ENCODE assay signal across 1 cellular context in the genomic region with DNA sequence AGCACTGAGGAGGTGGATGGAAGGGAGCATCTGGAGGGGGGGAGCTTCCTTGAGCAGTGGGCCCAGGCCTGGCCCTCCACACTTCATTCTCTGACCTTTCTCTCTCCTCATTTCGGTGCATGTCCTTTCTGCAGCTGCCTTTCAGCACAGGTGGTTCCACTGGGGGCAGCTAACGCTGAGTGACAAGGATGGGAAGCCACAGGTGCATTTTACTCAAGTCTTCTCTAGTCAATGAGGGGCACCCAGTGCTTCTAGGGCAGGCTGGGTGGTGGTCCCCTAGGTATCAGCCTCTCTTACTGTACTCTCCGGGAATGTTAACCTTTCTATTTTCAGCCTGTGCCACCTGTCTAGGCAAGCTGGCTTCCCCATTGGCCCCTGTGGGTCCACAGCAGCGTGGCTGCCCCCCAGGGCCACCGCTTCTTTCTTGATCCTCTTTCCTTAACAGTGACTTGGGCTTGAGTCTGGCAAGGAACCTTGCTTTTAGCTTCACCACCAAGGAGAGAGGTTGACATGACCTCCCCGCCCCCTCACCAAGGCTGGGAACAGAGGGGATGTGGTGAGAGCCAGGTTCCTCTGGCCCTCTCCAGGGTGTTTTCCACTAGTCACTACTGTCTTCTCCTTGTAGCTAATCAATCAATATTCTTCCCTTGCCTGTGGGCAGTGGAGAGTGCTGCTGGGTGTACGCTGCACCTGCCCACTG.
TF ChIP-seq lines count a peak whose summit lies in the region.

No MANE protein-coding gene starts in this region.

TF ChIP-seq in GM12878, 131 proteins besides CTCF, POLR2A, EP300 and RAD21:
- TF ChIP-seq SMARCA5 (IDR thresholded peaks at IDR 0.05) (no peak), PML (IDR thresholded peaks at IDR 0.05; ENCODE audit: low read length) (peak; percentile 60; the same call in 1 of the 2 replicates)
